1 cellular context compared by ENCODE assay signal in genomic region chr10:63707254-63707910, GRCh38.
TF ChIP-seq lines count a peak whose summit lies in the region.

No MANE protein-coding gene starts in this region.

TF ChIP-seq in K562, 482 proteins besides CTCF, POLR2A, EP300 and RAD21 (continued from another document and continues in another):
- TF ChIP-seq VEZF1 (CRISPR knock-in tag; IDR thresholded peaks at IDR 0.05) (0 out of 2 replicates have a peak, but pooled peaks have one; percentile 19), SLC30A9 (CRISPR knock-in tag; IDR thresholded peaks at IDR 0.05) (no peak), XRCC5 (IDR thresholded peaks at IDR 0.05; ENCODE audit: low read depth, low read length) (no peak), NFRKB (IDR thresholded peaks at IDR 0.05; ENCODE audit: low read depth) (no peak), TSC22D4 (tag; IDR thresholded peaks at IDR 0.05) (no peak), SUPT5H (IDR thresholded peaks at IDR 0.05) (no peak), E4F1 (CRISPR knock-in tag; IDR thresholded peaks at IDR 0.05; ENCODE audit: borderline replicate concordance) (no peak), ZNF174 (CRISPR knock-in tag; IDR thresholded peaks at IDR 0.05) (no peak), ZFP30 (CRISPR knock-in tag; IDR thresholded peaks at IDR 0.05; ENCODE audit: borderline replicate concordance) (no peak), FOXA1 (IDR thresholded peaks at IDR 0.05; ENCODE audit: borderline replicate concordance) (no peak), MAFG (tag; conservative IDR thresholded peaks at IDR 0.05) (no peak), ETS2 (tag; IDR thresholded peaks at IDR 0.05; ENCODE audit: borderline replicate concordance, poor library complexity, severe bottlenecking) (no peak), IRF9 (tag; IDR thresholded peaks at IDR 0.05) (no peak), NFE2L1 (tag; IDR thresholded peaks at IDR 0.05; ENCODE audit: borderline replicate concordance, low read depth) (no peak), GATA2 (CRISPR knock-in tag; IDR thresholded peaks at IDR 0.05) (no peak), PCBP2 (IDR thresholded peaks at IDR 0.05; ENCODE audit: low read depth, low read length, poor library complexity, severe bottlenecking) (no peak), ZNF740 (CRISPR knock-in tag; IDR thresholded peaks at IDR 0.05) (no peak), ZNF740 (tag; IDR thresholded peaks at IDR 0.05) (no peak), POLR2H (tag; IDR thresholded peaks at IDR 0.05; ENCODE audit: low read depth) (0 out of 2 replicates have a peak, but pooled peaks have one; percentile 29), TFAP4 (CRISPR knock-in tag; IDR thresholded peaks at IDR 0.05; ENCODE audit: borderline replicate concordance) (no peak), NFATC3 (IDR thresholded peaks at IDR 0.05) (no peak), RBM17 (IDR thresholded peaks at IDR 0.05; ENCODE audit: borderline replicate concordance, low read depth, low read length) (no peak), TAF9B (IDR thresholded peaks at IDR 0.05; ENCODE audit: partially characterized antibody) (peak; percentile 59), ZSCAN32 (CRISPR knock-in tag; IDR thresholded peaks at IDR 0.05) (no peak), NELFE (IDR thresholded peaks at IDR 0.05; ENCODE audit: insufficient read depth, insufficient read length) (no peak), STAT6 (CRISPR knock-in tag; IDR thresholded peaks at IDR 0.05) (no peak), HDAC3 (IDR thresholded peaks at IDR 0.05; ENCODE audit: borderline replicate concordance, partially characterized antibody) (no peak), RNF2 (IDR thresholded peaks at IDR 0.05) (no peak), GABPB1 (CRISPR knock-in tag; IDR thresholded peaks at IDR 0.05) (no peak), PTRF (tag; IDR thresholded peaks at IDR 0.05) (no peak), FOXP4 (CRISPR knock-in tag; IDR thresholded peaks at IDR 0.05; ENCODE audit: borderline replicate concordance) (no peak), PRPF4 (IDR thresholded peaks at IDR 0.05; ENCODE audit: insufficient read depth, low read depth, low read length, poor library complexity, severe bottlenecking) (no peak), KDM1A (IDR thresholded peaks at IDR 0.05) (peak; percentile 22 to 51; a peak in 2 of 4 replicates), L3MBTL2 (IDR thresholded peaks at IDR 0.05) (no peak), ZNF609 (CRISPR knock-in tag; IDR thresholded peaks at IDR 0.05; ENCODE audit: borderline replicate concordance) (no peak), C11orf30 (IDR thresholded peaks at IDR 0.05; ENCODE audit: low read depth) (no peak), ZBTB8A (IDR thresholded peaks at IDR 0.05; ENCODE audit: partially characterized antibody) (no peak), KAT7 (CRISPR knock-in tag; IDR thresholded peaks at IDR 0.05; ENCODE audit: borderline replicate concordance) (no peak), FOSL1 (tag; conservative IDR thresholded peaks at IDR 0.05) (peak; percentile 100), PTBP1 (IDR thresholded peaks at IDR 0.05; ENCODE audit: low read depth, low read length) (no peak), NR2C2 (CRISPR knock-in tag; IDR thresholded peaks at IDR 0.05) (no peak), NR2C2 (tag; IDR thresholded peaks at IDR 0.05) (peak; percentile 45; the same call in 1 of the 2 replicates), KAT8 (IDR thresholded peaks at IDR 0.05; ENCODE audit: low read depth) (no peak)
- TF ChIP-seq, protein P1, sequence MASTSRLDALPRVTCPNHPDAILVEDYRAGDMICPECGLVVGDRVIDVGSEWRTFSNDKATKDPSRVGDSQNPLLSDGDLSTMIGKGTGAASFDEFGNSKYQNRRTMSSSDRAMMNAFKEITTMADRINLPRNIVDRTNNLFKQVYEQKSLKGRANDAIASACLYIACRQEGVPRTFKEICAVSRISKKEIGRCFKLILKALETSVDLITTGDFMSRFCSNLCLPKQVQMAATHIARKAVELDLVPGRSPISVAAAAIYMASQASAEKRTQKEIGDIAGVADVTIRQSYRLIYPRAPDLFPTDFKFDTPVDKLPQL (IDR thresholded peaks at IDR 0.05; ENCODE audit: extremely low read depth, insufficient read length) = no peak
- TF ChIP-seq, protein P2, sequence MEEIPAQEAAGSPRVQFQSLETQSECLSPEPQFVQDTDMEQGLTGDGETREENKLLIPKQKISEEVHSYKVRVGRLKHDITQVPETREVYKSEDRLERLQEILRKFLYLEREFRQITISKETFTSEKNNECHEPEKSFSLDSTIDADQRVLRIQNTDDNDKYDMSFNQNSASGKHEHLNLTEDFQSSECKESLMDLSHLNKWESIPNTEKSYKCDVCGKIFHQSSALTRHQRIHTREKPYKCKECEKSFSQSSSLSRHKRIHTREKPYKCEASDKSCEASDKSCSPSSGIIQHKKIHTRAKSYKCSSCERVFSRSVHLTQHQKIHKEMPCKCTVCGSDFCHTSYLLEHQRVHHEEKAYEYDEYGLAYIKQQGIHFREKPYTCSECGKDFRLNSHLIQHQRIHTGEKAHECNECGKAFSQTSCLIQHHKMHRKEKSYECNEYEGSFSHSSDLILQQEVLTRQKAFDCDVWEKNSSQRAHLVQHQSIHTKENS (CRISPR knock-in tag; IDR thresholded peaks at IDR 0.05) = no peak
- TF ChIP-seq, protein P3, sequence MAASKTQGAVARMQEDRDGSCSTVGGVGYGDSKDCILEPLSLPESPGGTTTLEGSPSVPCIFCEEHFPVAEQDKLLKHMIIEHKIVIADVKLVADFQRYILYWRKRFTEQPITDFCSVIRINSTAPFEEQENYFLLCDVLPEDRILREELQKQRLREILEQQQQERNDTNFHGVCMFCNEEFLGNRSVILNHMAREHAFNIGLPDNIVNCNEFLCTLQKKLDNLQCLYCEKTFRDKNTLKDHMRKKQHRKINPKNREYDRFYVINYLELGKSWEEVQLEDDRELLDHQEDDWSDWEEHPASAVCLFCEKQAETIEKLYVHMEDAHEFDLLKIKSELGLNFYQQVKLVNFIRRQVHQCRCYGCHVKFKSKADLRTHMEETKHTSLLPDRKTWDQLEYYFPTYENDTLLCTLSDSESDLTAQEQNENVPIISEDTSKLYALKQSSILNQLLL (CRISPR knock-in tag; IDR thresholded peaks at IDR 0.05; ENCODE audit: borderline replicate concordance) = no peak
